ENCODE assay signal across 1 cellular context in the genomic region with DNA sequence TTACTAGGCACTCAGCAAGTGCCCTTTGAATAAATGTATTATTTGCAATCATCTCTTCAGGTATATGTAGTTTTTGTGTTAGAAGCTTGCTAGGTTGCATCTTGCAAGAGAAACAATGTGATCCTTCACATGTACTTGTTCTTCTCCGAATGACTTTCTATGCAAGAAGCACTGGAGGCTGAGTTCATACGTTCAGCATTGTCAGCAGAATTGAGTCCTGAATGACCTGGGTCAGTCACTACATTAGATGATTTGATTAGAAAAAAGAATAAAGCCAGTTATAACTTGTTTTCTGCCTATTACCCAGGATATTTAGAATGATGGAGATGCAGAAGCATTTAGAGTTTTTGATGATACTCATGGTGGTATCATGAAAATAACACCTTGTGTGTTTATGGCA.
TF ChIP-seq lines count a peak whose summit lies in the region.

No MANE protein-coding gene starts in this region.

TF ChIP-seq in HepG2, 621 proteins besides CTCF, POLR2A, EP300 and RAD21 (continued from another document):
- TF ChIP-seq NFE2L1 (CRISPR knock-in tag; IDR thresholded peaks at IDR 0.05; ENCODE audit: borderline replicate concordance) (no peak), MAFK (conservative IDR thresholded peaks at IDR 0.05 in 1 of 2, IDR thresholded peaks at IDR 0.05 in 1 of 2; ENCODE audit: low read length in 2 of 2) (peak; percentile 65 to 86), MXD4 (CRISPR knock-in tag; IDR thresholded peaks at IDR 0.05) (no peak)
TF ChIP-seq in HepG2: peak in this region for 2.
